ENCODE assay signal across 23 cellular contexts in the genomic region with DNA sequence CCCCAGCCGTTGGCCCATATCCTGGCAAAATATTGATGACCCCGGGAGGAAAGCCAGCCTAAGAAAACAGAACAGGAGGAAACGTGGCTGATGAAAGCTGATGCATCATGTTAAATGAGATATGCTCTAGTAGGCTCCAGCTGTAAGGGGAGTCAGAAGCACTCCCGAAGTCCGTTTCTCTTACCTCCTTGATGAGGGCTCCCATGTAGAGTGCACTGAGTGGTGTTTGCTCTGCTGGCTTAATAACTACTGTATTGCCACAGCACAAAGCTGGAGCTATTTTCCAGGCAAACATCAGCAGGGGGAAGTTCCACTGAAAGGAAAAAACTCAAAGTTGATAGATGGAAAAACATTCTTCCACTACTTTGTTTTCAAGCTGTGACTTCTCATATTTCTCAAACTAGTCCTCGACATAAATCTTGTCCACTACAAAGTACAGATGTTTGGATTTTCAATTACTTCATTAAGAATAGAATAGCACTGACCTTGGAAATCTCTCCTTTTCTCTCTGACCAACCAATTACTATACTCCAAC.
A peak's percentile ranks its signal among the peaks of the same experiment; 100 is the strongest.
DNase-seq lines count a peak whose midpoint lies in the region; ATAC-seq and TF ChIP-seq lines count a peak whose summit lies in the region.
"Had no signal": no experiment of that assay in that cellular context is flagged by ENCODE, and none has a peak within 500 bp of the region (broad histone marks: within the 10 kb centered on the region; RNA-seq: fewer than 3 reads in every experiment).

No MANE protein-coding gene starts in this region.

- H3K36me3 Mint-ChIP-seq in nephron progenitor cell (ENCODE audit: low read depth) = peaks cover 35% of the 10 kb centered on the region
- H3K36me3 Mint-ChIP-seq in naive thymus-derived CD4-positive, alpha-beta T cell = no peaks in the 10 kb centered on the region

- peak overlapping the region; percentile 52 for H3K27ac Mint-ChIP-seq in nephron progenitor cell
- no peak overlapping the region for H3K27ac Mint-ChIP-seq in naive thymus-derived CD4-positive, alpha-beta T cell

- no peaks in the 10 kb centered on the region for H3K27me3 Mint-ChIP-seq in nephron progenitor cell (ENCODE audit: low read depth, poor library complexity)
- peaks cover 19 to 43% (median 33%) of the 10 kb centered on the region in 5 donors for H3K27me3 Mint-ChIP-seq in naive thymus-derived CD4-positive, alpha-beta T cell

- H3K4me1 Mint-ChIP-seq in nephron progenitor cell = peaks cover 32% of the 10 kb centered on the region
- no peaks in the 10 kb centered on the region for H3K4me1 Mint-ChIP-seq in naive thymus-derived CD4-positive, alpha-beta T cell

- H3K9me3 Mint-ChIP-seq in nephron progenitor cell = peaks cover 2% of the 10 kb centered on the region
- H3K9me3 Mint-ChIP-seq in naive thymus-derived CD4-positive, alpha-beta T cell = peaks cover 0 to under 1% (median 0%) of the 10 kb centered on the region in 11 donors

- peak; percentile 1 for DNase-seq in NCI-H2029 (lab: John Stamatoyannopoulos, UW)
- no peak for DNase-seq in NCI-H2029 treated with DMSO at 0.1 percent for 48 hours (lab: John Stamatoyannopoulos, UW)
- peak; percentile 12 for DNase-seq in dermis blood vessel endothelial cell
- no peak for DNase-seq in nephron progenitor cell
- DNase-seq in midbrain (lab: John Stamatoyannopoulos, UW) = no peak
- no peak for DNase-seq in GM03348 (ENCODE audit: low spot score)
- no peak for DNase-seq in naive thymus-derived CD4-positive, alpha-beta T cell
- DNase-seq: 8988T; Calu3; DMS79 treated with DMSO at 0.1 percent for 48 hours; HCEC 1CT; Kasumi-1; MV-4-11; NCI-H1105; NCI-H1694; NCI-H2107; NCI-H510A; NK-92 treated with Interleukin-12 subunit alpha and Interleukin-12 subunit beta, amount 100 ng/mL, for 24 hours; PC-3; SJCRH30 had no signal

- H3K9me3 ChIP-seq in HEK293 (ENCODE audit: control insufficient read depth, insufficient read depth, low read depth, low read length) = no peaks in the 10 kb centered on the region
- H3K9me3 ChIP-seq in naive thymus-derived CD4-positive, alpha-beta T cell (ENCODE audit: control insufficient read depth in 2 of 3, low read length in 3 of 3) = no peaks in the 10 kb centered on the region
- H3K9me3 ChIP-seq: SJCRH30 had no signal

- intact Hi-C loops in naive thymus-derived CD4-positive, alpha-beta T cell (cut with micrococcal nuclease) = no loop called here

- H3K4me3 Mint-ChIP-seq in nephron progenitor cell = no peak overlapping the region
- H3K4me3 Mint-ChIP-seq in naive thymus-derived CD4-positive, alpha-beta T cell = no peak overlapping the region

- no peak for ATAC-seq in naive thymus-derived CD4-positive, alpha-beta T cell
- ATAC-seq: K562, PC-3, SK-N-SH treated with all-trans-retinoic acid at 6 μM for 48 hours had no signal

- peaks cover 0 to 4% of the 10 kb centered on the region in 2 donors for H3K27me3 ChIP-seq in naive thymus-derived CD4-positive, alpha-beta T cell (ENCODE audit: control insufficient read depth in 2 of 2, insufficient read depth in 2 of 2, low read length in 2 of 2)
- H3K27me3 ChIP-seq: SJCRH30 had no signal

- no peaks in the 10 kb centered on the region for H3K4me1 ChIP-seq in HEK293 (ENCODE audit: control insufficient read depth, insufficient read depth, low read length)
- H3K4me1 ChIP-seq in naive thymus-derived CD4-positive, alpha-beta T cell (ENCODE audit: control insufficient read depth in 2 of 2, insufficient read depth in 2 of 2, low read length in 2 of 2) = no peaks in the 10 kb centered on the region
- H3K4me1 ChIP-seq: SJCRH30 had no signal

- peaks cover 0 to 12% of the 10 kb centered on the region in 2 experiments; a peak in 2 of 3 replicates for H3K36me3 ChIP-seq in HEK293 (ENCODE audit: control insufficient read depth in 2 of 2, insufficient read depth in 1 of 2, low read length in 2 of 2)
- H3K36me3 ChIP-seq in naive thymus-derived CD4-positive, alpha-beta T cell (ENCODE audit: control insufficient read depth in 2 of 3, insufficient read depth in 3 of 3, low read length in 3 of 3) = no peaks in the 10 kb centered on the region
- H3K36me3 ChIP-seq: SJCRH30 had no signal

- CTCF ChIA-PET in HEK293 (lab: Yijun Ruan, JAX) = interaction anchor here (0.6 to 0.7 kb wide), 2 partner anchors 131 to 242 kb away, joined by 3 read pairs; no protein-coding TSS in a partner anchor
- CTCF ChIA-PET in naive thymus-derived CD4-positive, alpha-beta T cell (lab: Charles Lee) = no interaction called here

- TF ChIP-seq CTCF in HEK293 (tag by site-specific recombination; IDR thresholded peaks at IDR 0.05) (no peak), nephron progenitor cell (IDR thresholded peaks at IDR 0.05) (no peak)

- no peak overlapping the region for H3K27ac ChIP-seq in HEK293 (ENCODE audit: extremely low read depth, low read depth, low read length)
- no peak overlapping the region for H3K27ac ChIP-seq in naive thymus-derived CD4-positive, alpha-beta T cell (ENCODE audit: low read depth, low read length)
- H3K27ac ChIP-seq: SJCRH30 had no signal

- no peak overlapping the region for H3K4me3 ChIP-seq in HEK293 (ENCODE audit: low read depth, low read length)
- no peak overlapping the region for H3K4me3 ChIP-seq in naive thymus-derived CD4-positive, alpha-beta T cell (ENCODE audit: low read length)
- H3K4me3 ChIP-seq: K562, SJCRH30 had no signal

- POLR2A ChIA-PET in HEK293 (lab: Yijun Ruan, JAX) = no interaction called here
- POLR2A ChIA-PET in naive thymus-derived CD4-positive, alpha-beta T cell (lab: Charles Lee) = no interaction called here

TF ChIP-seq in HEK293, 187 proteins besides CTCF, POLR2A, EP300 and RAD21:
- no peak for TF ChIP-seq ZBTB1 (tag by site-specific recombination; IDR thresholded peaks at IDR 0.05)
- TF ChIP-seq, protein P1, sequence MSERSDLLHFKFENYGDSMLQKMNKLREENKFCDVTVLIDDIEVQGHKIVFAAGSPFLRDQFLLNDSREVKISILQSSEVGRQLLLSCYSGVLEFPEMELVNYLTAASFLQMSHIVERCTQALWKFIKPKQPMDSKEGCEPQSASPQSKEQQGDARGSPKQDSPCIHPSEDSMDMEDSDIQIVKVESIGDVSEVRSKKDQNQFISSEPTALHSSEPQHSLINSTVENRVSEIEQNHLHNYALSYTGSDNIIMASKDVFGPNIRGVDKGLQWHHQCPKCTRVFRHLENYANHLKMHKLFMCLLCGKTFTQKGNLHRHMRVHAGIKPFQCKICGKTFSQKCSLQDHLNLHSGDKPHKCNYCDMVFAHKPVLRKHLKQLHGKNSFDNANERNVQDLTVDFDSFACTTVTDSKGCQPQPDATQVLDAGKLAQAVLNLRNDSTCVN (tag by site-specific recombination; optimal IDR thresholded peaks at IDR 0.05) = no peak
- TF ChIP-seq ZNF426 (tag by site-specific recombination; IDR thresholded peaks at IDR 0.05) = no peak
- peak; percentile 12; the same call in 1 of the 2 replicates for TF ChIP-seq ZIC2 (tag by site-specific recombination; IDR thresholded peaks at IDR 0.05)
- no peak for TF ChIP-seq ZSCAN16 (tag by site-specific recombination; IDR thresholded peaks at IDR 0.05)
- TF ChIP-seq SCRT1 (tag by site-specific recombination; IDR thresholded peaks at IDR 0.05; ENCODE audit: borderline replicate concordance) = no peak
- TF ChIP-seq ZNF2 (tag by site-specific recombination; IDR thresholded peaks at IDR 0.05) = no peak
- TF ChIP-seq, protein P2, sequence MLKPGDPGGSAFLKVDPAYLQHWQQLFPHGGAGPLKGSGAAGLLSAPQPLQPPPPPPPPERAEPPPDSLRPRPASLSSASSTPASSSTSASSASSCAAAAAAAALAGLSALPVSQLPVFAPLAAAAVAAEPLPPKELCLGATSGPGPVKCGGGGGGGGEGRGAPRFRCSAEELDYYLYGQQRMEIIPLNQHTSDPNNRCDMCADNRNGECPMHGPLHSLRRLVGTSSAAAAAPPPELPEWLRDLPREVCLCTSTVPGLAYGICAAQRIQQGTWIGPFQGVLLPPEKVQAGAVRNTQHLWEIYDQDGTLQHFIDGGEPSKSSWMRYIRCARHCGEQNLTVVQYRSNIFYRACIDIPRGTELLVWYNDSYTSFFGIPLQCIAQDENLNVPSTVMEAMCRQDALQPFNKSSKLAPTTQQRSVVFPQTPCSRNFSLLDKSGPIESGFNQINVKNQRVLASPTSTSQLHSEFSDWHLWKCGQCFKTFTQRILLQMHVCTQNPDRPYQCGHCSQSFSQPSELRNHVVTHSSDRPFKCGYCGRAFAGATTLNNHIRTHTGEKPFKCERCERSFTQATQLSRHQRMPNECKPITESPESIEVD (tag by site-specific recombination; IDR thresholded peaks at IDR 0.05) = peak; percentile 57; the same call in 1 of the 2 replicates
- TF ChIP-seq, protein P3, sequence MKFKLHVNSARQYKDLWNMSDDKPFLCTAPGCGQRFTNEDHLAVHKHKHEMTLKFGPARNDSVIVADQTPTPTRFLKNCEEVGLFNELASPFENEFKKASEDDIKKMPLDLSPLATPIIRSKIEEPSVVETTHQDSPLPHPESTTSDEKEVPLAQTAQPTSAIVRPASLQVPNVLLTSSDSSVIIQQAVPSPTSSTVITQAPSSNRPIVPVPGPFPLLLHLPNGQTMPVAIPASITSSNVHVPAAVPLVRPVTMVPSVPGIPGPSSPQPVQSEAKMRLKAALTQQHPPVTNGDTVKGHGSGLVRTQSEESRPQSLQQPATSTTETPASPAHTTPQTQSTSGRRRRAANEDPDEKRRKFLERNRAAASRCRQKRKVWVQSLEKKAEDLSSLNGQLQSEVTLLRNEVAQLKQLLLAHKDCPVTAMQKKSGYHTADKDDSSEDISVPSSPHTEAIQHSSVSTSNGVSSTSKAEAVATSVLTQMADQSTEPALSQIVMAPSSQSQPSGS (tag by site-specific recombination; IDR thresholded peaks at IDR 0.05; ENCODE audit: low read depth) = no peak
- TF ChIP-seq ZNF248 (tag by site-specific recombination; IDR thresholded peaks at IDR 0.05) = no peak

Comparison
In these comparisons a context has a peak if more than half of its experiments do, and no peak if none do; other contexts are left out.
1. DNase-seq: peak in NCI-H2029 (single experiment) and dermis blood vessel endothelial cell (single experiment); none in NCI-H2029 treated with DMSO at 0.1 percent for 48 hours (single experiment), nephron progenitor cell (single experiment), midbrain (single experiment), GM03348 (single experiment) and naive thymus-derived CD4-positive, alpha-beta T cell (0 of 9).